Comparison of ENCODE assay signal across 10 cellular contexts in the genomic region with DNA sequence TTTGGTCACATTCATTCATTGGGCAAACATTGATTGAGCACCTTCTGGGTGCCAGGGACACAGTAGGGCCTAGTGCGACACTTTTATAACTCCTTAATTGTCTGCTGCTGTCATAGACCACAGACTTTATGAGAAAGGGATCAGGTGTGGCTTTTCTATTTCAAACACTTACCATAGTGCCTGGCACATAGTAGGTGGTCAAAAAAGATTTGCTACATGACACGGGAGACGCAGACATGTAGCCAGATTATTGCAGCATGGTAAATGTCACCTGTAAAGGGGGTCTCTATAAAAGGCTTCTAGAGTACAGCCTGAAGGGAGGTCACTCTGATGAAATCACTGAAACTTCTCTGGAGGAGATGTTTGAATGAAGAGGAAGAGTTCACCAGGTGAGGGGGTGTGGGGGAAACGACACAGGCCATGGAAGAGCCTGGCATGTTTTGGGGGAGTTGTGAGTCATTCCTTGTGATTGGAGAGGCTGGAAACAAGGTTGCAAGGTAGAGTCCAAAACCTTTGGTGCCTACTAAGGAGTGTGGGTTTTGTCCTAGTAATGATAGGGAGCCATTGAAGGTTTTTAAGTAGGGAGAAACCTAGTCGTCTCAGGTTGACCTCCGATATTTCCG. TPM values are rescaled to one million over a fixed set of nuclear protein-coding genes. Genes with fewer than 3 reads are reported as not detected.
DNase-seq lines count a peak whose midpoint lies in the region; ATAC-seq, FAIRE-seq and TF ChIP-seq lines count a peak whose summit lies in the region.
"Had no signal": no experiment of that assay in that cellular context is flagged by ENCODE, and none has a peak within 500 bp of the region (broad histone marks: within the 10 kb centered on the region; RNA-seq: fewer than 3 reads in every experiment).

No MANE protein-coding gene starts in this region.

- H4K20me1 ChIP-seq in HCT116 (ENCODE audit: insufficient read depth) (no peaks in the 10 kb centered on the region), smooth muscle cell (ENCODE audit: low read depth) (peaks cover 12% of the 10 kb centered on the region)

- ATAC-seq in HCT116, result no peak
- ATAC-seq in GM21717 (IDR thresholded peaks at IDR 0.05; ENCODE audit: unreplicated experiment), result no peak

- H3K9me2 ChIP-seq in HCT116 (ENCODE audit: insufficient read depth), result no peaks in the 10 kb centered on the region

- no peak for TF ChIP-seq RAD21 in HCT116 (IDR thresholded peaks at IDR 0.05; ENCODE audit: low read depth)

- H3K36me3 ChIP-seq in HCT116 (ENCODE audit: control insufficient read depth in 1 of 2, insufficient read depth in 2 of 2, low read length in 2 of 2), result peaks cover 24 to 34% of the 10 kb centered on the region in 2 experiments
- no peaks in the 10 kb centered on the region for H3K36me3 ChIP-seq in smooth muscle cell (ENCODE audit: low read depth)

- no peak for FAIRE-seq in frontal cortex (lab: Jason Lieb, UNC)

- H3K4me2 ChIP-seq in HCT116 (ENCODE audit: low read length) (peak overlapping the region; percentile 87), smooth muscle cell (peak overlapping the region; percentile 97)

- H3K27me3 ChIP-seq in HCT116 (ENCODE audit: insufficient read depth, low read length) (no peaks in the 10 kb centered on the region), smooth muscle cell (ENCODE audit: low read depth) (peaks cover 15% of the 10 kb centered on the region)

- intact Hi-C loops in HCT116 (cut with micrococcal nuclease), result no loop called here

- peaks cover 8% of the 10 kb centered on the region for H3K4me1 Mint-ChIP-seq in glutamatergic neuron (ENCODE audit: low read depth, unreplicated experiment)

- no peak for TF ChIP-seq CTCF in HCT116 (IDR thresholded peaks at IDR 0.05 in 2 of 3, conservative IDR thresholded peaks at IDR 0.05 in 1 of 3; ENCODE audit: borderline replicate concordance in 1 of 3, insufficient read depth in 1 of 3, low read depth in 2 of 3, low read length in 2 of 3)
- no peak for TF ChIP-seq CTCF in RWPE1 (conservative IDR thresholded peaks at IDR 0.05; ENCODE audit: low read depth)
- TF ChIP-seq CTCF in smooth muscle cell (IDR thresholded peaks at IDR 0.05; ENCODE audit: borderline replicate concordance, insufficient read depth, poor library complexity, severe bottlenecking), result no peak
- no peak for TF ChIP-seq CTCF in glutamatergic neuron (IDR thresholded peaks at IDR 0.05; ENCODE audit: partially characterized antibody, unreplicated experiment)

- TF ChIP-seq POLR2A in HCT116 (IDR thresholded peaks at IDR 0.05; ENCODE audit: borderline replicate concordance, extremely low read depth, insufficient read depth, insufficient read length), result no peak

- CTCF ChIA-PET in HCT116 (lab: Charles Lee) (interaction anchor here (0.9 to 2.4 kb wide), 15 partner anchors 13 to 387 kb away, joined by 3 to 33 read pairs (median 4); partner anchors contain the start of gene LRRC59), RWPE1 (lab: Yijun Ruan, JAX) (interaction anchor here (0.6 to 2.1 kb wide), 23 partner anchors 10 to 280 kb away, joined by 3 to 19 read pairs (median 4); partner anchors contain the start of genes CHAD, COL1A1 and LRRC59)

- peaks cover 6% of the 10 kb centered on the region for H3F3A ChIP-seq in smooth muscle cell (ENCODE audit: low read depth)

- no peaks in the 10 kb centered on the region for H3K9me3 ChIP-seq in HCT116 (ENCODE audit: control insufficient read depth in 1 of 2, insufficient read depth in 1 of 2, low read depth in 1 of 2, low read length in 2 of 2)
- no peaks in the 10 kb centered on the region for H3K9me3 ChIP-seq in smooth muscle cell (replicated peaks; ENCODE audit: low read depth)

- H3K4me3 Mint-ChIP-seq in glutamatergic neuron (ENCODE audit: unreplicated experiment), result no peak overlapping the region

- H3K27me3 Mint-ChIP-seq in glutamatergic neuron (ENCODE audit: unreplicated experiment), result peaks cover 6% of the 10 kb centered on the region

- BruUV-seq in HCT116 (replicated peaks; lab: Mats Ljungman, UMichigan), result TSS peak; percentile 52

- H3K4me3 ChIP-seq in HCT116 (replicated peaks in 1 of 2; ENCODE audit: low read depth in 1 of 2, low read length in 2 of 2) (peak overlapping the region; percentile 78 to 91; a peak in 3 of 4 replicates), smooth muscle cell (no peak overlapping the region)

- no peaks in the 10 kb centered on the region for H3K36me3 Mint-ChIP-seq in glutamatergic neuron (ENCODE audit: unreplicated experiment)

- H3K27ac ChIP-seq in HCT116 (ENCODE audit: low read depth, low read length), result peak overlapping the region; percentile 77
- peak overlapping the region; percentile 85 for H3K27ac ChIP-seq in RWPE1
- H3K27ac ChIP-seq in epithelial cell of prostate, result peak overlapping the region; percentile 23
- no peak overlapping the region for H3K27ac ChIP-seq in smooth muscle cell (ENCODE audit: low read depth)

- no peak overlapping the region for H3K27ac Mint-ChIP-seq in glutamatergic neuron (ENCODE audit: unreplicated experiment)

- WGBS in smooth muscle cell (ENCODE audit: low lambda C conversion rate), result 96% methylated on average over 7 of the region's 7 CpGs

- RAD21 ChIA-PET in HCT116 (lab: Charles Lee; ENCODE audit: low non-redundant PET in 1 of 2, low total read pairs in 2 of 2, uncharacterized antibody in 2 of 2, unreplicated experiment in 2 of 2), result interaction anchor here in 1 of 2 experiments (0.9 kb wide), 1 partner anchor 280 kb away, joined by 3 read pairs; no protein-coding TSS in a partner anchor

- H3K79me2 ChIP-seq in HCT116 (ENCODE audit: insufficient read depth, low read length) (peaks cover 26% of the 10 kb centered on the region), smooth muscle cell (ENCODE audit: low read depth) (peaks cover 14% of the 10 kb centered on the region)

- H3K9me3 Mint-ChIP-seq in glutamatergic neuron (ENCODE audit: unreplicated experiment), result peaks cover 3% of the 10 kb centered on the region

- H2AFZ ChIP-seq in HCT116 (ENCODE audit: low read depth, low read length, poor library complexity, severe bottlenecking), result no peak overlapping the region
- no peak overlapping the region for H2AFZ ChIP-seq in smooth muscle cell (ENCODE audit: low read depth)

- POLR2A ChIA-PET in HCT116 (lab: Charles Lee) (interaction anchor here (0.9 to 2.0 kb wide), 5 partner anchors 53 to 386 kb away, joined by 3 to 12 read pairs (median 4); partner anchors contain the start of genes EPN3, LRRC59 and TOB1), RWPE1 (lab: Yijun Ruan, JAX; ENCODE audit: low non-redundant PET) (no interaction called here)

- H3K4me1 ChIP-seq in HCT116 (ENCODE audit: control insufficient read depth in 1 of 2, insufficient read depth in 2 of 2, low read length in 2 of 2) (peaks cover 21 to 42% of the 10 kb centered on the region in 2 experiments), smooth muscle cell (ENCODE audit: low read depth) (peaks cover 5% of the 10 kb centered on the region)

- DNase-seq in HCT116 (ENCODE audit: low read depth, low spot score), result no peak
- DNase-seq in RWPE1 (ENCODE audit: low spot score), result no peak
- DNase-seq in epithelial cell of prostate (ENCODE audit: low read depth, low spot score), result no peak
- no peak for DNase-seq in smooth muscle cell (lab: John Stamatoyannopoulos, UW; ENCODE audit: unreplicated experiment)
- no peak for DNase-seq in glutamatergic neuron
- no peak for DNase-seq in frontal cortex (ENCODE audit: low spot score in 2 of 2)

- H3K9ac ChIP-seq in HCT116 (ENCODE audit: low read length) (peak overlapping the region; percentile 88), smooth muscle cell (ENCODE audit: low read depth) (no peak overlapping the region)

TF ChIP-seq in HCT116, 20 proteins besides CTCF, POLR2A, EP300 and RAD21:
- TF ChIP-seq ZFX (IDR thresholded peaks at IDR 0.05) (no peak), CEBPB (IDR thresholded peaks at IDR 0.05; ENCODE audit: low read depth) (no peak), SP1 (IDR thresholded peaks at IDR 0.05; ENCODE audit: low read depth) (no peak), EZH2phosphoT487 (IDR thresholded peaks at IDR 0.05; ENCODE audit: borderline replicate concordance) (no peak), SIN3A (IDR thresholded peaks at IDR 0.05; ENCODE audit: low read depth) (no peak), SRF (IDR thresholded peaks at IDR 0.05; ENCODE audit: low read depth) (no peak)
- TF ChIP-seq, protein P1, sequence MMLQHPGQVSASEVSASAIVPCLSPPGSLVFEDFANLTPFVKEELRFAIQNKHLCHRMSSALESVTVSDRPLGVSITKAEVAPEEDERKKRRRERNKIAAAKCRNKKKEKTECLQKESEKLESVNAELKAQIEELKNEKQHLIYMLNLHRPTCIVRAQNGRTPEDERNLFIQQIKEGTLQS (IDR thresholded peaks at IDR 0.05), result no peak
- TF ChIP-seq, protein P2, sequence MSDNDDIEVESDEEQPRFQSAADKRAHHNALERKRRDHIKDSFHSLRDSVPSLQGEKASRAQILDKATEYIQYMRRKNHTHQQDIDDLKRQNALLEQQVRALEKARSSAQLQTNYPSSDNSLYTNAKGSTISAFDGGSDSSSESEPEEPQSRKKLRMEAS (IDR thresholded peaks at IDR 0.05), result no peak

RNA-seq across cellular contexts. Expression of gene RSAD1, which starts 1.6 kb away (rescaled TPM):
- total RNA-seq in HCT116 (2021; ENCODE audit: unreplicated experiment) (82.7 TPM), smooth muscle cell (11.4 and 20.1 TPM in 2 replicates), glutamatergic neuron (ENCODE audit: unreplicated experiment) (22.0 TPM), frontal cortex (17.1 TPM)
- 50.4 and 56.4 TPM in 2 replicates for polyA plus RNA-seq in HCT116 (2012)
- polyA plus RNA-seq in smooth muscle cell, result 21.1 and 25.3 TPM in 2 replicates

RNA-seq across cellular contexts. Expression of gene CHAD, which starts 11.6 kb away (rescaled TPM):
- total RNA-seq in HCT116 (2021; ENCODE audit: unreplicated experiment), result not detected
- 1.2 and 1.3 TPM in 2 replicates for polyA plus RNA-seq in HCT116 (2012)
- not detected in 2 replicates for total RNA-seq in smooth muscle cell
- polyA plus RNA-seq in smooth muscle cell, result 0.43 and 1.1 TPM in 2 replicates
- total RNA-seq in glutamatergic neuron (ENCODE audit: unreplicated experiment), result not detected
- not detected for total RNA-seq in frontal cortex
- total RNA-seq: dermis microvascular lymphatic vessel endothelial cell, sciatic nerve, subcutaneous adipose tissue had no signal

RNA-seq across cellular contexts. Expression of gene MYCBPAP, which starts 28.0 kb away (rescaled TPM):
- not detected for total RNA-seq in HCT116 (2021; ENCODE audit: unreplicated experiment)
- 0.45 TPM in 1 of 2 replicates, not detected in the other for polyA plus RNA-seq in HCT116 (2012)
- 0.18 and 0.90 TPM in 2 replicates for total RNA-seq in smooth muscle cell
- polyA plus RNA-seq in smooth muscle cell, result 0.97 and 1.4 TPM in 2 replicates
- 2.5 TPM for total RNA-seq in glutamatergic neuron (ENCODE audit: unreplicated experiment)
- 0.82 TPM for total RNA-seq in frontal cortex

RNA-seq across cellular contexts. Expression of gene EPN3, which starts 52.3 kb away (rescaled TPM):
- total RNA-seq in HCT116 (2021; ENCODE audit: unreplicated experiment), result 17.8 TPM
- polyA plus RNA-seq in HCT116 (2012), result 11.6 and 12.0 TPM in 2 replicates
- total RNA-seq in smooth muscle cell, result 3.9 and 6.3 TPM in 2 replicates
- polyA plus RNA-seq in smooth muscle cell, result 5.1 and 7.6 TPM in 2 replicates
- total RNA-seq in glutamatergic neuron (ENCODE audit: unreplicated experiment), result 0.12 TPM
- 0.41 TPM for total RNA-seq in frontal cortex
- total RNA-seq: subcutaneous adipose tissue had no signal

RNA-seq across cellular contexts. Expression of gene ACSF2, which starts 54.2 kb away (rescaled TPM):
- total RNA-seq in HCT116 (2021; ENCODE audit: unreplicated experiment) (52.4 TPM), smooth muscle cell (16.8 and 18.6 TPM in 2 replicates), glutamatergic neuron (ENCODE audit: unreplicated experiment) (52.2 TPM), frontal cortex (2.0 TPM)
- 34.4 and 40.5 TPM in 2 replicates for polyA plus RNA-seq in HCT116 (2012)
- 13.7 and 21.3 TPM in 2 replicates for polyA plus RNA-seq in smooth muscle cell
